ENCODE assay signal across 18 cellular contexts in genomic region chr19:583968-584239, GRCh38. TPM values are rescaled to one million over a fixed set of nuclear protein-coding genes. Genes with fewer than 3 reads are reported as not detected.
A peak's percentile ranks its signal among the peaks of the same experiment; 100 is the strongest.
DNase-seq lines count a peak whose midpoint lies in the region; ATAC-seq and TF ChIP-seq lines count a peak whose summit lies in the region.
"Had no signal": no experiment of that assay in that cellular context is flagged by ENCODE, and none has a peak within 500 bp of the region (broad histone marks: within the 10 kb centered on the region; RNA-seq: fewer than 3 reads in every experiment).

No MANE protein-coding gene starts in this region.

- H3K18ac ChIP-seq in IMR-90 (ENCODE audit: low read depth, low read length) = no peak overlapping the region

- no peak overlapping the region for H2AFZ ChIP-seq in mammary epithelial cell (ENCODE audit: low read depth, low read length)
- no peak overlapping the region for H2AFZ ChIP-seq in IMR-90 (replicated peaks; ENCODE audit: low read length, poor library complexity)

- H2BK5ac ChIP-seq in IMR-90 (ENCODE audit: low read depth, low read length, poor library complexity, severe bottlenecking) = no peak overlapping the region

- H3K79me1 ChIP-seq in IMR-90 (ENCODE audit: low read depth in 1 of 2, low read length in 2 of 2) = peaks cover 0 to 18% of the 10 kb centered on the region in 2 experiments; a peak in 1 of 4 replicates

- H3K36me3 ChIP-seq in mammary epithelial cell (ENCODE audit: insufficient read depth, low read length) = peaks cover 18% of the 10 kb centered on the region
- peaks cover 25% of the 10 kb centered on the region; the same call in 1 of the 2 replicates for H3K36me3 ChIP-seq in IMR-90 (ENCODE audit: control insufficient read depth, insufficient read depth, low read length)
- H3K36me3 ChIP-seq in ectodermal cell (ENCODE audit: control insufficient read depth, insufficient read depth, low read length) = peaks cover 32% of the 10 kb centered on the region
- peaks cover 34 to 50% (median 45%) of the 10 kb centered on the region in 4 donors for H3K36me3 ChIP-seq in esophagus muscularis mucosa

- CTCF ChIA-PET in MCF 10A (lab: Yijun Ruan, JAX) (interaction anchor here (0.6 to 1.1 kb wide), 4 partner anchors 9 to 97 kb away, joined by 3 to 6 read pairs (median 4); no protein-coding TSS in a partner anchor), mammary epithelial cell (lab: Charles Lee; ENCODE audit: low non-redundant PET) (interaction anchor here (0.5 to 0.6 kb wide), 2 partner anchors 99 to 275 kb away, joined by 3 read pairs; no protein-coding TSS in a partner anchor), IMR-90 (lab: Yijun Ruan, JAX) (interaction anchor here (0.6 kb wide), 2 partner anchors 16 to 72 kb away, joined by 4 read pairs; no protein-coding TSS in a partner anchor)

- no peak for TF ChIP-seq RAD21 in IMR-90 (IDR thresholded peaks at IDR 0.05; ENCODE audit: low read length)

- in situ Hi-C loops in mammary epithelial cell (cut with MboI; ENCODE audit: low sequenced_read_pairs in 2 of 2) = loop anchor here in 1 of 2 donors (25.0 kb wide), 1 partner anchor 153 kb away; no protein-coding TSS in a partner anchor
- in situ Hi-C loops in IMR-90 (cut with MboI; ENCODE audit: low sequenced_read_pairs) = no loop called here

- H3K4me3 Mint-ChIP-seq in MCF 10A (ENCODE audit: unreplicated experiment) (peak overlapping the region; percentile 8), progenitor cell of endocrine pancreas (ENCODE audit: low read depth) (no peak overlapping the region)
- H3K4me3 Mint-ChIP-seq: activated CD4-positive, alpha-beta memory T cell treated with anti-CD3 and anti-CD28 coated beads for 36 hours; activated naive CD4-positive, alpha-beta T cell treated with anti-CD3 and anti-CD28 coated beads, Interleukin-2, amount 10 ng/mL, durations not matched to agents 7 days and 5 days; T-helper 1 cell treated with Interleukin-12 subunit alpha and Interleukin-12 subunit beta and Interleukin-4 antibody, amounts not matched to agents 30 μg/mL and 1 μg/mL, for 36 hours had no signal

- H4K5ac ChIP-seq in IMR-90 (ENCODE audit: low read depth, low read length) = no peak overlapping the region

- H3K27ac Mint-ChIP-seq in MCF 10A (ENCODE audit: low read depth, unreplicated experiment) (no peak overlapping the region), progenitor cell of endocrine pancreas (peak overlapping the region; percentile 57)
- H3K27ac Mint-ChIP-seq: activated CD4-positive, alpha-beta memory T cell treated with anti-CD3 and anti-CD28 coated beads for 36 hours; activated naive CD4-positive, alpha-beta T cell treated with anti-CD3 and anti-CD28 coated beads, Interleukin-2, amount 10 ng/mL, durations not matched to agents 7 days and 5 days; T-helper 1 cell treated with Interleukin-12 subunit alpha and Interleukin-12 subunit beta and Interleukin-4 antibody, amounts not matched to agents 30 μg/mL and 1 μg/mL, for 36 hours had no signal

- H3K9me3 Mint-ChIP-seq in MCF 10A (ENCODE audit: unreplicated experiment) (no peaks in the 10 kb centered on the region), progenitor cell of endocrine pancreas (ENCODE audit: low read depth) (no peaks in the 10 kb centered on the region)
- H3K9me3 Mint-ChIP-seq: activated CD4-positive, alpha-beta memory T cell treated with anti-CD3 and anti-CD28 coated beads for 36 hours; activated naive CD4-positive, alpha-beta T cell treated with anti-CD3 and anti-CD28 coated beads, Interleukin-2, amount 10 ng/mL, durations not matched to agents 7 days and 5 days; T-helper 1 cell treated with Interleukin-12 subunit alpha and Interleukin-12 subunit beta and Interleukin-4 antibody, amounts not matched to agents 30 μg/mL and 1 μg/mL, for 36 hours had no signal

- no peak overlapping the region for H3K23ac ChIP-seq in IMR-90 (ENCODE audit: low read depth, low read length)

- no peak overlapping the region for H2BK120ac ChIP-seq in IMR-90 (ENCODE audit: low read depth, low read length)

- no peak overlapping the region for H2AK5ac ChIP-seq in IMR-90 (ENCODE audit: low read depth, low read length)

- H3K4me2 ChIP-seq in mammary epithelial cell (ENCODE audit: insufficient read depth, low read depth, low read length) (no peak overlapping the region), IMR-90 (ENCODE audit: low read depth, low read length) (no peak overlapping the region)

- H3K27me3 Mint-ChIP-seq in MCF 10A (ENCODE audit: insufficient read depth, unreplicated experiment) = no peaks in the 10 kb centered on the region
- peaks cover 12% of the 10 kb centered on the region for H3K27me3 Mint-ChIP-seq in progenitor cell of endocrine pancreas

- H4K8ac ChIP-seq in IMR-90 (ENCODE audit: low read depth in 2 of 2, low read length in 2 of 2) = no peak overlapping the region

- peaks cover 30% of the 10 kb centered on the region for H3K79me2 ChIP-seq in mammary epithelial cell (ENCODE audit: insufficient read depth, low read length)

- no peaks in the 10 kb centered on the region for H3K9me1 ChIP-seq in IMR-90 (ENCODE audit: insufficient read depth, low read length)

- dilution Hi-C loops in mammary epithelial cell (cut with HindIII; ENCODE audit: low sequenced_read_pairs) = no loop called here
- dilution Hi-C loops in IMR-90 (cut with HindIII; ENCODE audit: low sequenced_read_pairs, unreplicated experiment) = no loop called here

- no peak for TF ChIP-seq EP300 in esophagus muscularis mucosa (IDR thresholded peaks at IDR 0.05)

- no peak overlapping the region for H2BK15ac ChIP-seq in IMR-90 (ENCODE audit: low read depth, low read length)

- H3K27ac ChIP-seq in mammary epithelial cell (ENCODE audit: insufficient read depth, low read depth, low read length) (no peak overlapping the region), IMR-90 (ENCODE audit: insufficient read depth, low read length) (no peak overlapping the region), ectodermal cell (ENCODE audit: insufficient read depth, low read depth, low read length, poor library complexity, severe bottlenecking) (peak overlapping the region; percentile 62), esophagus muscularis mucosa (replicated peaks in 1 of 4) (no peak overlapping the region)
- H3K27ac ChIP-seq: coronary artery, pancreas, sigmoid colon, testis had no signal

- WGBS in mammary epithelial cell (ENCODE audit: low coverage, missing lambda C conversion rate) = no CpG with 5 or more reads among the region's 5 CpGs
- 86% methylated on average over 2 of the region's 5 CpGs; no CpG with 5 or more reads in 1 of the 2 experiments for WGBS in IMR-90 (ENCODE audit: extremely low coverage in 2 of 2, insufficient read length in 1 of 2), 2 experiments
- 86 to 92% methylated on average over 5 of the region's 5 CpGs for WGBS in ectodermal cell, 2 experiments
- 72% methylated on average over 5 of the region's 5 CpGs for WGBS in esophagus muscularis mucosa

- H3K4me1 Mint-ChIP-seq in MCF 10A (ENCODE audit: insufficient read depth, unreplicated experiment) = no peaks in the 10 kb centered on the region
- H3K4me1 Mint-ChIP-seq in progenitor cell of endocrine pancreas (ENCODE audit: low read depth) = no peaks in the 10 kb centered on the region

- H4K91ac ChIP-seq in IMR-90 (ENCODE audit: insufficient read depth, low read depth, low read length) = no peak overlapping the region

- POLR2A ChIA-PET in MCF 10A (lab: Yijun Ruan, JAX) = interaction anchor here (0.6 to 1.7 kb wide), 6 partner anchors 8 to 153 kb away, joined by 3 to 10 read pairs (median 4); partner anchors contain the start of gene POLRMT
- POLR2A ChIA-PET in IMR-90 (lab: Charles Lee; ENCODE audit: unreplicated experiment) = no interaction called here

- ATAC-seq in IMR-90 (ENCODE audit: low read depth) = no peak
- no peak for ATAC-seq in GM21723 (IDR thresholded peaks at IDR 0.05; ENCODE audit: unreplicated experiment)

- H3K9ac ChIP-seq in mammary epithelial cell (ENCODE audit: insufficient read depth, low read length) (no peak overlapping the region), IMR-90 (ENCODE audit: low read depth, low read length) (no peak overlapping the region)

- H3K27me3 ChIP-seq in mammary epithelial cell (ENCODE audit: insufficient read depth, low read length) = peaks cover 1% of the 10 kb centered on the region
- no peaks in the 10 kb centered on the region; the same call in 1 of the 2 replicates for H3K27me3 ChIP-seq in IMR-90 (ENCODE audit: control insufficient read depth, insufficient read depth, low read length)
- H3K27me3 ChIP-seq in ectodermal cell (ENCODE audit: control insufficient read depth, insufficient read depth, low read length, poor library complexity, severe bottlenecking) = peaks cover 13% of the 10 kb centered on the region
- peaks cover 0 to 54% (median 10%) of the 10 kb centered on the region in 4 donors for H3K27me3 ChIP-seq in esophagus muscularis mucosa
- H3K27me3 ChIP-seq: pancreas, testis had no signal

- peak overlapping the region; percentile 85 for H2AK9ac ChIP-seq in IMR-90 (replicated peaks; ENCODE audit: low read depth, low read length, poor library complexity)

- H3K36me3 Mint-ChIP-seq in MCF 10A (ENCODE audit: insufficient read depth, unreplicated experiment) (peaks cover 25% of the 10 kb centered on the region), progenitor cell of endocrine pancreas (ENCODE audit: insufficient read depth) (peaks cover 1% of the 10 kb centered on the region)

- DNase-seq in MCF 10A (ENCODE audit: unreplicated experiment) (no peak), mammary epithelial cell (no peak), IMR-90 (no peak), progenitor cell of endocrine pancreas (ENCODE audit: low spot score, unreplicated experiment) (no peak), medulla oblongata (ENCODE audit: extremely low spot score) (no peak), esophagus muscularis mucosa (ENCODE audit: extremely low spot score) (no peak)
- DNase-seq: NCI-H187 treated with DMSO at 0.1 percent for 48 hours, SIG-M5, sigmoid colon, testis had no signal

- H3K4me3 ChIP-seq in mammary epithelial cell (replicated peaks in 1 of 3; ENCODE audit: insufficient read depth in 1 of 3, low read depth in 2 of 3, low read length in 3 of 3) (no peak overlapping the region), IMR-90 (ENCODE audit: insufficient read depth, low read depth, low read length) (no peak overlapping the region), ectodermal cell (ENCODE audit: insufficient read depth, low read depth, low read length) (no peak overlapping the region), esophagus muscularis mucosa (no peak overlapping the region)
- H3K4me3 ChIP-seq: coronary artery, lung, pancreas, sigmoid colon, testis had no signal

- BruUV-seq in MCF 10A (replicated peaks; lab: Mats Ljungman, UMichigan) (no TSS peak), mammary epithelial cell (replicated peaks; lab: Mats Ljungman, UMichigan) (no TSS peak), IMR-90 (replicated peaks; lab: Mats Ljungman, UMichigan) (no TSS peak)

- TF ChIP-seq POLR2A in IMR-90 (IDR thresholded peaks at IDR 0.05; ENCODE audit: low read depth, low read length) = no peak
- no peak for TF ChIP-seq POLR2A in esophagus muscularis mucosa (IDR thresholded peaks at IDR 0.05; ENCODE audit: low read depth)

- intact Hi-C loops in MCF 10A (cut with micrococcal nuclease) (no loop called here), mammary epithelial cell (cut with micrococcal nuclease) (no loop called here), IMR-90 (cut with micrococcal nuclease) (loop anchor here (1.0 to 2.0 kb wide), 2 partner anchors 79 to 150 kb away; partner anchors contain the start of gene RNF126), esophagus muscularis mucosa (cut with DNase I) (no loop called here)

- no peak overlapping the region for H3K56ac ChIP-seq in IMR-90 (ENCODE audit: extremely low read depth, insufficient read depth, low read length)

- no peak overlapping the region for H3K4ac ChIP-seq in IMR-90 (ENCODE audit: low read depth, low read length)

- H3K14ac ChIP-seq in IMR-90 (replicated peaks; ENCODE audit: low read depth, low read length) = no peak overlapping the region

- H4K20me1 ChIP-seq in mammary epithelial cell (ENCODE audit: insufficient read depth, low read length) = peaks cover 9% of the 10 kb centered on the region
- peaks cover 54% of the 10 kb centered on the region for H4K20me1 ChIP-seq in IMR-90 (ENCODE audit: insufficient read depth, low read length)

- H3K9me3 ChIP-seq in mammary epithelial cell (replicated peaks; ENCODE audit: insufficient read depth, low read length) (no peaks in the 10 kb centered on the region), IMR-90 (ENCODE audit: control insufficient read depth, insufficient read depth, low read length) (no peaks in the 10 kb centered on the region), ectodermal cell (ENCODE audit: control insufficient read depth, low read length) (no peaks in the 10 kb centered on the region), esophagus muscularis mucosa (no peaks in the 10 kb centered on the region)
- H3K9me3 ChIP-seq: pancreas, sigmoid colon, testis had no signal

- H2BK20ac ChIP-seq in IMR-90 (ENCODE audit: low read depth, low read length) = no peak overlapping the region

- TF ChIP-seq CTCF in MCF 10A (IDR thresholded peaks at IDR 0.05; ENCODE audit: unreplicated experiment) (no peak), mammary epithelial cell (conservative IDR thresholded peaks at IDR 0.05 in 1 of 2, IDR thresholded peaks at IDR 0.05 in 1 of 2; ENCODE audit: extremely low read depth in 1 of 2, insufficient read depth in 1 of 2, low read depth in 1 of 2, low read length in 2 of 2) (no peak), IMR-90 (conservative IDR thresholded peaks at IDR 0.05; ENCODE audit: low read depth, low read length) (no peak), progenitor cell of endocrine pancreas (IDR thresholded peaks at IDR 0.05; ENCODE audit: unreplicated experiment) (no peak), esophagus muscularis mucosa (IDR thresholded peaks at IDR 0.05) (no peak)

- H3K4me1 ChIP-seq in mammary epithelial cell (ENCODE audit: insufficient read depth, low read length) = peaks cover 25% of the 10 kb centered on the region
- H3K4me1 ChIP-seq in IMR-90 (ENCODE audit: control insufficient read depth, insufficient read depth, low read length) = peaks cover 7% of the 10 kb centered on the region
- no peaks in the 10 kb centered on the region for H3K4me1 ChIP-seq in ectodermal cell (ENCODE audit: control insufficient read depth, insufficient read depth, low read length)
- peaks cover 11 to 23% (median 18%) of the 10 kb centered on the region in 4 donors for H3K4me1 ChIP-seq in esophagus muscularis mucosa

RNA-seq across cellular contexts. Expression of gene HCN2, which starts 5.8 kb away (rescaled TPM):
- 0.68 and 1.2 TPM in 2 replicates for total RNA-seq in MCF 10A (2022)
- 1 to 10 TPM in 1 of 2 donors, under 1 TPM in 1; 0.33 to 1.6 TPM for total RNA-seq in mammary epithelial cell
- 0.35 TPM for polyA plus RNA-seq in mammary epithelial cell
- 1.7 TPM for polyA minus RNA-seq in mammary epithelial cell
- 0.56 and 0.72 TPM in 2 replicates for total RNA-seq in IMR-90 (2012; rRNA removed)
- polyA plus RNA-seq in IMR-90 (2012; rRNA removed) = 2.0 and 2.6 TPM in 2 replicates
- polyA plus RNA-seq in IMR-90 (2012; cell fraction: cytosol; rRNA removed) = 1.5 and 5.2 TPM in 2 replicates
- polyA plus RNA-seq in IMR-90 (2012; cell fraction: nucleus; rRNA removed; ENCODE audit: low replicate concordance) = 1.3 and 4.0 TPM in 2 replicates
- polyA plus RNA-seq in ectodermal cell (2013, experiment 1 of 4) = 0.41 TPM
- 0.89 TPM for polyA plus RNA-seq in ectodermal cell (2013, experiment 2 of 4)
- 0.64 TPM for polyA plus RNA-seq in ectodermal cell (2013, experiment 3 of 4)
- polyA plus RNA-seq in ectodermal cell (2013, experiment 4 of 4) = 0.49 TPM
- 0.34 and 0.47 TPM in 2 replicates for total RNA-seq in progenitor cell of endocrine pancreas
- total RNA-seq in esophagus muscularis mucosa = under 1 TPM; 0.19 to 0.50 (median 0.41) TPM

RNA-seq across cellular contexts. Expression of gene BSG, which starts 11.5 kb away (rescaled TPM):
- total RNA-seq in MCF 10A (2022) (550 and 557 TPM in 2 replicates), mammary epithelial cell (100 to 1,000 TPM; 493 to 593 TPM), IMR-90 (2012; rRNA removed) (129 and 130 TPM in 2 replicates), progenitor cell of endocrine pancreas (464 and 472 TPM in 2 replicates), esophagus muscularis mucosa (100 to 1,000 TPM; 304 to 416 (median 362) TPM)
- polyA plus RNA-seq in mammary epithelial cell (522 TPM), IMR-90 (2012; rRNA removed) (698 and 994 TPM in 2 replicates)
- polyA minus RNA-seq in mammary epithelial cell = 220 TPM
- polyA plus RNA-seq in IMR-90 (2012; cell fraction: cytosol; rRNA removed) = 596 and 943 TPM in 2 replicates
- 294 and 438 TPM in 2 replicates for polyA plus RNA-seq in IMR-90 (2012; cell fraction: nucleus; rRNA removed; ENCODE audit: low replicate concordance)
- polyA plus RNA-seq in ectodermal cell (2013, experiment 1 of 4) = 864 TPM
- polyA plus RNA-seq in ectodermal cell (2013, experiment 2 of 4) = 896 TPM
- polyA plus RNA-seq in ectodermal cell (2013, experiment 3 of 4) = 649 TPM
- polyA plus RNA-seq in ectodermal cell (2013, experiment 4 of 4) = 707 TPM

RNA-seq across cellular contexts. Expression of gene GZMM, which starts 40.1 kb away (rescaled TPM):
- not detected in 2 replicates for total RNA-seq in MCF 10A (2022)
- total RNA-seq in mammary epithelial cell = not detected
- not detected for polyA plus RNA-seq in mammary epithelial cell
- polyA minus RNA-seq in mammary epithelial cell = not detected
- not detected in 2 replicates for total RNA-seq in IMR-90 (2012; rRNA removed)
- 0.11 and 0.24 TPM in 2 replicates for polyA plus RNA-seq in IMR-90 (2012; rRNA removed)
- 0.23 and 0.81 TPM in 2 replicates for polyA plus RNA-seq in IMR-90 (2012; cell fraction: cytosol; rRNA removed)
- polyA plus RNA-seq in IMR-90 (2012; cell fraction: nucleus; rRNA removed; ENCODE audit: low replicate concordance) = 0.11 and 0.50 TPM in 2 replicates
- polyA plus RNA-seq in ectodermal cell (2013, experiment 1 of 4) = not detected
- polyA plus RNA-seq in ectodermal cell (2013, experiment 2 of 4) = not detected
- polyA plus RNA-seq in ectodermal cell (2013, experiment 3 of 4) = not detected
- polyA plus RNA-seq in ectodermal cell (2013, experiment 4 of 4) = not detected
- 0.31 TPM in 1 of 2 replicates, not detected in the other for total RNA-seq in progenitor cell of endocrine pancreas
- total RNA-seq in esophagus muscularis mucosa = under 1 TPM in 2 of 4 donors, not detected in 2; 0.50 to 0.58 TPM

RNA-seq across cellular contexts. Expression of gene POLRMT, which starts 49.4 kb away (rescaled TPM):
- total RNA-seq in MCF 10A (2022) (36.9 and 40.9 TPM in 2 replicates), mammary epithelial cell (10 to 100 TPM; 23.5 to 50.9 TPM), IMR-90 (2012; rRNA removed) (9.9 and 10.3 TPM in 2 replicates), progenitor cell of endocrine pancreas (62.9 and 68.4 TPM in 2 replicates), esophagus muscularis mucosa (10 to 100 TPM; 20.8 to 40.7 (median 30.4) TPM)
- polyA plus RNA-seq in mammary epithelial cell (30.2 TPM), IMR-90 (2012; rRNA removed) (29.6 and 44.6 TPM in 2 replicates)
- polyA minus RNA-seq in mammary epithelial cell = 63.2 TPM
- polyA plus RNA-seq in IMR-90 (2012; cell fraction: cytosol; rRNA removed) = 13.8 and 22.8 TPM in 2 replicates
- 96.1 and 272 TPM in 2 replicates for polyA plus RNA-seq in IMR-90 (2012; cell fraction: nucleus; rRNA removed; ENCODE audit: low replicate concordance)
- 67.1 TPM for polyA plus RNA-seq in ectodermal cell (2013, experiment 1 of 4)
- polyA plus RNA-seq in ectodermal cell (2013, experiment 2 of 4) = 67.3 TPM
- 49.6 TPM for polyA plus RNA-seq in ectodermal cell (2013, experiment 3 of 4)
- 56.8 TPM for polyA plus RNA-seq in ectodermal cell (2013, experiment 4 of 4)

RNA-seq across cellular contexts. Expression of gene CDC34, which starts 52.3 kb away (rescaled TPM):
- total RNA-seq in MCF 10A (2022) (49.7 and 61.3 TPM in 2 replicates), mammary epithelial cell (10 to 100 TPM; 52.8 to 68.5 TPM), IMR-90 (2012; rRNA removed) (35.7 and 39.2 TPM in 2 replicates), progenitor cell of endocrine pancreas (96.9 and 100 TPM in 2 replicates), esophagus muscularis mucosa (100 to 1,000 TPM in 1 of 4 donors, 10 to 100 TPM in 3; 62.5 to 100 (median 76.2) TPM)
- polyA plus RNA-seq in mammary epithelial cell (50.3 TPM), IMR-90 (2012; rRNA removed) (68.9 and 80.8 TPM in 2 replicates)
- 24.4 TPM for polyA minus RNA-seq in mammary epithelial cell
- 94.6 and 103 TPM in 2 replicates for polyA plus RNA-seq in IMR-90 (2012; cell fraction: cytosol; rRNA removed)
- polyA plus RNA-seq in IMR-90 (2012; cell fraction: nucleus; rRNA removed; ENCODE audit: low replicate concordance) = 46.7 and 97.7 TPM in 2 replicates
- polyA plus RNA-seq in ectodermal cell (2013, experiment 1 of 4) = 121 TPM
- 110 TPM for polyA plus RNA-seq in ectodermal cell (2013, experiment 2 of 4)
- polyA plus RNA-seq in ectodermal cell (2013, experiment 3 of 4) = 105 TPM
- 117 TPM for polyA plus RNA-seq in ectodermal cell (2013, experiment 4 of 4)
